In the genomic region with DNA sequence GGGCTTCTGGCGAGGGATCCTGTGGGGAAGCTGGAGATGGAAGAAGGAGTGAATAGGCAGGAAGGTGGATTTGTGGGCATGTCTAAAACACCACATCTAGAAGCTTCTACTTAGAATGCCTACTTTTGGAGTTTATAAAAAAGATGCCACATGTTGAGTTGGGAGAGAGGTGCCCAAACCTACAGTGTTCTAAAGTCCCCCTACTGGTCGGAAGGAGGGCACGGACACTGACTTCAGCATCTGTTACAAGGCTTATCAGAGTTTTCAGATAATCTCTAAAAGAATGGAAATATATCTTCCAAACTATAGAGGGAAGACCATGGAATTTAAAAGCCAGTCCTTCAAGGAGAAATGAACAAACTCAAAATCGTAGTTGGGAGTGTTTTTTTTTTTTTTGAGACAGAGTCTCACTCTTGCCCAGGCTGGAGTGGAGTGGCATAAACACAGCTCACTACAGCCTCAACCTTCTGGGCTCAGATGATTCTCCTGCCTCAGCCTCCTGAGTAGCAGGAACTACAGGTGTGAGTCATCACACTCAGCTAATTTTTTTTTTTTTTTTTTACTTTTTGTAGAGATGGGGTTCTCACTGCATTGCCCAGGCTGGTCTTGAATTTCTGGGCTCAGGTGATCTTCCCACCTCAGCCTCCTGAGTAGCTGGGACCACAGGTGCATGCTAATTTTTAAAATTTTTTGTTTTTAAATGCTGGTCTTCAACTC, we compare ENCODE assay signal across 1 cellular context.
TF ChIP-seq lines count a peak whose summit lies in the region.

No MANE protein-coding gene starts in this region.

TF ChIP-seq in GM12878, 131 proteins besides CTCF, POLR2A, EP300 and RAD21:
- TF ChIP-seq TBL1XR1 (IDR thresholded peaks at IDR 0.05; ENCODE audit: low read depth, low read length) (no peak), TAF1 (IDR thresholded peaks at IDR 0.05; ENCODE audit: borderline replicate concordance, low read depth, low read length) (no peak), CBFB (IDR thresholded peaks at IDR 0.05; ENCODE audit: low read depth) (no peak)
